In the genomic region with DNA sequence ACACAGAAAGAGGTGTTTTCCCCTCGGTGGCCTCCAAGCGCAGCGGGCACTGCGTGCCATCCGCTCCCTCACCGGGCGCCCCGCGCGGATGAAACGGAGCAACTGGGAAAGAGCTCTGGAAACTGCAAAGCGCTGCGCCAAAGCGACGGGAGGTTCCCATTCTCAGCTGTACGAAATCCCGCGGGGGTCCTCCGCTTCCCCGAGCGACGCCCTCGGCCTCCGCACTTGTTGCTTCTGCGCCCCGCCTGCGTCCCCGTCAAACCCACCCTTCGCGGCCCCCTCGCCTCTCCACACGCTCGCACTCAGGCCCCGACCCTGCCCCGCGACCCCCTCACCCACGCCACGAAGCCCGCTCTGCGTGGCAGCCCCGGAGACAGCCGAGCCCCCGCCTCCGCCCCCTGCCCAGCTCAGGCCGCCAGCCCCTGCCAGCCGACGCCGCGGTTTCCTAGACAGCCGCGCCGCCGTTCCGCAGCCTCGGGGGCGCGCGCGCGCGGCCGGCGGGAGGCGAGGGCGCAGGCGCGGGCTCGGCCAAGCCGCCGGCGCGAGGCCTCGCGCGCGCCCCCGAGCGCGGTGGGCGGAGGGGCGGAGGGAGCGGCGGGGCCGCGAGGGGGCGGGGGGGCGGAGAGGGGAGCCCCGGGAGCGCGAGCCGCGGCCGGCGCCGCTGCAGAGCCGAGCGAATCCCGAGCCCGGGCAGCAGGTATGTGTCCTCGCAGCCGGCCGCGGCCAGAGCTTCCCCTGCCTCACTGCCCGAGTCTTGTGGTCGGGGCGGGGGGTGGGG, we compare ENCODE assay signal across 1 cellular context.
TF ChIP-seq lines count a peak whose summit lies in the region.

A gene with protein sequence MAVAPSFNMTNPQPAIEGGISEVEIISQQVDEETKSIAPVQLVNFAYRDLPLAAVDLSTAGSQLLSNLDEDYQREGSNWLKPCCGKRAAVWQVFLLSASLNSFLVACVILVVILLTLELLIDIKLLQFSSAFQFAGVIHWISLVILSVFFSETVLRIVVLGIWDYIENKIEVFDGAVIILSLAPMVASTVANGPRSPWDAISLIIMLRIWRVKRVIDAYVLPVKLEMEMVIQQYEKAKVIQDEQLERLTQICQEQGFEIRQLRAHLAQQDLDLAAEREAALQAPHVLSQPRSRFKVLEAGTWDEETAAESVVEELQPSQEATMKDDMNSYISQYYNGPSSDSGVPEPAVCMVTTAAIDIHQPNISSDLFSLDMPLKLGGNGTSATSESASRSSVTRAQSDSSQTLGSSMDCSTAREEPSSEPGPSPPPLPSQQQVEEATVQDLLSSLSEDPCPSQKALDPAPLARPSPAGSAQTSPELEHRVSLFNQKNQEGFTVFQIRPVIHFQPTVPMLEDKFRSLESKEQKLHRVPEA (plus strand): TSS at position 666 of the 778 bp plus-strand sequence. CDS start 74,279 bp downstream, outside the sequence.

TF ChIP-seq in WTC11, 78 proteins besides CTCF, POLR2A, EP300 and RAD21 (continued from another document):
- TF ChIP-seq, protein P1, sequence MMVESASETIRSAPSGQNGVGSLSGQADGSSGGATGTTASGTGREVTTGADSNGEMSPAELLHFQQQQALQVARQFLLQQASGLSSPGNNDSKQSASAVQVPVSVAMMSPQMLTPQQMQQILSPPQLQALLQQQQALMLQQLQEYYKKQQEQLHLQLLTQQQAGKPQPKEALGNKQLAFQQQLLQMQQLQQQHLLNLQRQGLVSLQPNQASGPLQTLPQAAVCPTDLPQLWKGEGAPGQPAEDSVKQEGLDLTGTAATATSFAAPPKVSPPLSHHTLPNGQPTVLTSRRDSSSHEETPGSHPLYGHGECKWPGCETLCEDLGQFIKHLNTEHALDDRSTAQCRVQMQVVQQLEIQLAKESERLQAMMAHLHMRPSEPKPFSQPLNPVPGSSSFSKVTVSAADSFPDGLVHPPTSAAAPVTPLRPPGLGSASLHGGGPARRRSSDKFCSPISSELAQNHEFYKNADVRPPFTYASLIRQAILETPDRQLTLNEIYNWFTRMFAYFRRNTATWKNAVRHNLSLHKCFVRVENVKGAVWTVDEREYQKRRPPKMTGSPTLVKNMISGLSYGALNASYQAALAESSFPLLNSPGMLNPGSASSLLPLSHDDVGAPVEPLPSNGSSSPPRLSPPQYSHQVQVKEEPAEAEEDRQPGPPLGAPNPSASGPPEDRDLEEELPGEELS (CRISPR knock-in tag; IDR thresholded peaks at IDR 0.05): 0 out of 2 replicates have a peak, but pooled peaks have one; percentile 11
- TF ChIP-seq, protein P2, sequence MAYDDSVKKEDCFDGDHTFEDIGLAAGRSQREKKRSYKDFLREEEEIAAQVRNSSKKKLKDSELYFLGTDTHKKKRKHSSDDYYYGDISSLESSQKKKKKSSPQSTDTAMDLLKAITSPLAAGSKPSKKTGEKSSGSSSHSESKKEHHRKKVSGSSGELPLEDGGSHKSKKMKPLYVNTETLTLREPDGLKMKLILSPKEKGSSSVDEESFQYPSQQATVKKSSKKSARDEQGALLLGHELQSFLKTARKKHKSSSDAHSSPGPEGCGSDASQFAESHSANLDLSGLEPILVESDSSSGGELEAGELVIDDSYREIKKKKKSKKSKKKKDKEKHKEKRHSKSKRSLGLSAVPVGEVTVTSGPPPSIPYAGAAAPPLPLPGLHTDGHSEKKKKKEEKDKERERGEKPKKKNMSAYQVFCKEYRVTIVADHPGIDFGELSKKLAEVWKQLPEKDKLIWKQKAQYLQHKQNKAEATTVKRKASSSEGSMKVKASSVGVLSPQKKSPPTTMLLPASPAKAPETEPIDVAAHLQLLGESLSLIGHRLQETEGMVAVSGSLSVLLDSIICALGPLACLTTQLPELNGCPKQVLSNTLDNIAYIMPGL (CRISPR knock-in tag; IDR thresholded peaks at IDR 0.05): peak; percentile 54; the same call in 1 of the 2 replicates
- TF ChIP-seq CBFB (CRISPR knock-in tag; IDR thresholded peaks at IDR 0.05; ENCODE audit: low read depth) (no peak), GABPB1 (CRISPR knock-in tag; IDR thresholded peaks at IDR 0.05) (no peak)
